1 cellular context compared by ENCODE assay signal in genomic region chr9:93224591-93224990, GRCh38.
A peak's percentile ranks its signal among the peaks of the same experiment; 100 is the strongest.
TF ChIP-seq lines count a peak whose summit lies in the region.

No MANE protein-coding gene starts in this region.

TF ChIP-seq in HepG2, 621 proteins besides CTCF, POLR2A, EP300 and RAD21 (continued from another document):
- TF ChIP-seq PATZ1 (CRISPR knock-in tag; IDR thresholded peaks at IDR 0.05) = peak; percentile 68
